In genomic region chr7:50673096-50673495, GRCh38 we compare ENCODE assay signal across 23 cellular contexts.
"Had no signal": no experiment of that assay in that cellular context is flagged by ENCODE, and none has a peak within 500 bp of the region (broad histone marks: within the 10 kb centered on the region; RNA-seq: fewer than 3 reads in every experiment).

No MANE protein-coding gene starts in this region.

- H3K4me3 Mint-ChIP-seq: dendritic cell treated with granulocyte-macrophage colony-stimulating factor and Interleukin-4, amounts not matched to agents 40 ng/mL and 50 ng/mL, for 4 days; naive thymus-derived CD8-positive, alpha-beta T cell; stimulated activated effector memory CD8-positive, alpha-beta T cell treated with anti-CD3 and anti-CD28 coated beads, Interleukin-12 subunit alpha, Interleukin-12 subunit beta, amount 100 ng/mL, for 72 hours had no signal

- H3K9me3 ChIP-seq: colonic mucosa, esophagus squamous epithelium, prostate gland, right atrium auricular region, sigmoid colon, stomach, thyroid gland, vagina had no signal

- H3K4me1 ChIP-seq: colonic mucosa had no signal

- H3K9me3 Mint-ChIP-seq: dendritic cell treated with granulocyte-macrophage colony-stimulating factor and Interleukin-4, amounts not matched to agents 40 ng/mL and 50 ng/mL, for 4 days; naive thymus-derived CD8-positive, alpha-beta T cell; stimulated activated effector memory CD8-positive, alpha-beta T cell treated with anti-CD3 and anti-CD28 coated beads, Interleukin-12 subunit alpha, Interleukin-12 subunit beta, amount 100 ng/mL, for 72 hours had no signal

- H3K4me1 Mint-ChIP-seq: immature natural killer cell; stimulated activated effector memory CD8-positive, alpha-beta T cell treated with anti-CD3 and anti-CD28 coated beads, Interleukin-12 subunit alpha, Interleukin-12 subunit beta, amount 100 ng/mL, for 72 hours had no signal

- DNase-seq: colonic mucosa; effector CD8-positive, alpha-beta T cell; erythroblast; esophagus squamous epithelium; foreskin melanocyte; hypothalamus; immature natural killer cell; mesenchymal stem cell; midbrain; naive thymus-derived CD8-positive, alpha-beta T cell; nucleus accumbens; sigmoid colon; stimulated activated CD4-positive, alpha-beta T cell treated with anti-CD3 and anti-CD28 coated beads, Interleukin-2, amount 100 ng/mL, for 24 hours; stimulated activated CD4-positive, alpha-beta T cell treated with anti-CD3 and anti-CD28 coated beads, Interleukin-4, amount 100 ng/mL, for 24 hours; stimulated activated naive CD4-positive, alpha-beta T cell treated with Interleukin-2 at 50 U/mL for 16 hours; stomach; thyroid gland; trophoblast cell had no signal

- H3K27me3 ChIP-seq: colonic mucosa, esophagus squamous epithelium, right atrium auricular region, sigmoid colon, stomach, thyroid gland, vagina had no signal

- H3K27ac ChIP-seq: colonic mucosa, esophagus squamous epithelium, prostate gland, stomach, thyroid gland, vagina had no signal

- H3K27me3 Mint-ChIP-seq: dendritic cell treated with granulocyte-macrophage colony-stimulating factor and Interleukin-4, amounts not matched to agents 40 ng/mL and 50 ng/mL, for 4 days had no signal

- H3K36me3 ChIP-seq: colonic mucosa, prostate gland had no signal

- H3K36me3 Mint-ChIP-seq: immature natural killer cell; naive thymus-derived CD8-positive, alpha-beta T cell had no signal

- ATAC-seq: naive thymus-derived CD8-positive, alpha-beta T cell; stimulated activated effector memory CD8-positive, alpha-beta T cell treated with anti-CD3 and anti-CD28 coated beads, Interleukin-12 subunit alpha, Interleukin-12 subunit beta, amount 100 ng/mL, for 72 hours had no signal

- H3K27ac Mint-ChIP-seq: dendritic cell treated with granulocyte-macrophage colony-stimulating factor and Interleukin-4, amounts not matched to agents 40 ng/mL and 50 ng/mL, for 4 days; immature natural killer cell; stimulated activated effector memory CD8-positive, alpha-beta T cell treated with anti-CD3 and anti-CD28 coated beads, Interleukin-12 subunit alpha, Interleukin-12 subunit beta, amount 100 ng/mL, for 72 hours had no signal

- H3K4me3 ChIP-seq: colonic mucosa, esophagus squamous epithelium, prostate gland, right atrium auricular region, sigmoid colon, stomach, thyroid gland, vagina had no signal
